In genomic region chr2:226552571-226553285, GRCh38 we compare ENCODE assay signal across 19 cellular contexts.
A peak's percentile ranks its signal among the peaks of the same experiment; 100 is the strongest.
DNase-seq lines count a peak whose midpoint lies in the region; ATAC-seq and TF ChIP-seq lines count a peak whose summit lies in the region.
"Had no signal": no experiment of that assay in that cellular context is flagged by ENCODE, and none has a peak within 500 bp of the region (broad histone marks: within the 10 kb centered on the region; RNA-seq: fewer than 3 reads in every experiment).

No MANE protein-coding gene starts in this region.

- peak overlapping the region; percentile 72; the same call in 1 of the 2 replicates for H3K18ac ChIP-seq in IMR-90 (ENCODE audit: low read depth, low read length)

- H2BK15ac ChIP-seq in IMR-90 (ENCODE audit: low read depth, low read length), result peak overlapping the region; percentile 65; the same call in 2 of the 3 replicates

- H2BK20ac ChIP-seq in IMR-90 (ENCODE audit: low read depth, low read length), result peak overlapping the region; percentile 77

- no peak overlapping the region; the same call in 1 of the 2 replicates for H3K14ac ChIP-seq in IMR-90 (replicated peaks; ENCODE audit: low read depth, low read length)

- TF ChIP-seq CTCF in IMR-90 (conservative IDR thresholded peaks at IDR 0.05; ENCODE audit: low read depth, low read length) (no peak), smooth muscle cell (IDR thresholded peaks at IDR 0.05; ENCODE audit: borderline replicate concordance, insufficient read depth, poor library complexity, severe bottlenecking) (no peak), ascending aorta (IDR thresholded peaks at IDR 0.05) (no peak)

- no peaks in the 10 kb centered on the region for H3K36me3 ChIP-seq in IMR-90 (ENCODE audit: control insufficient read depth, insufficient read depth, low read length)
- no peaks in the 10 kb centered on the region for H3K36me3 ChIP-seq in adipocyte (ENCODE audit: control insufficient read depth, insufficient read depth, low read length, severe bottlenecking)
- no peaks in the 10 kb centered on the region for H3K36me3 ChIP-seq in smooth muscle cell (ENCODE audit: low read depth)
- H3K36me3 ChIP-seq in ascending aorta, result no peaks in the 10 kb centered on the region

- no peak for ATAC-seq in IMR-90 (ENCODE audit: low read depth)

- no TSS peak for BruUV-seq in IMR-90 (replicated peaks; lab: Mats Ljungman, UMichigan)

- dilution Hi-C loops in IMR-90 (cut with HindIII; ENCODE audit: low sequenced_read_pairs, unreplicated experiment), result no loop called here

- no peaks in the 10 kb centered on the region for H4K20me1 ChIP-seq in IMR-90 (ENCODE audit: insufficient read depth, low read length)
- H4K20me1 ChIP-seq in smooth muscle cell (ENCODE audit: low read depth), result no peaks in the 10 kb centered on the region

- no peak overlapping the region for H3K4me3 ChIP-seq in IMR-90 (ENCODE audit: insufficient read depth, low read depth, low read length)
- H3K4me3 ChIP-seq in adipocyte (ENCODE audit: low read length), result no peak overlapping the region
- H3K4me3 ChIP-seq in smooth muscle cell, result no peak overlapping the region
- no peak overlapping the region for H3K4me3 ChIP-seq in ascending aorta
- H3K4me3 ChIP-seq: PC-9 had no signal

- H2BK120ac ChIP-seq in IMR-90 (ENCODE audit: low read depth, low read length), result peak overlapping the region; percentile 14; the same call in 1 of the 2 replicates

- H3K4me2 ChIP-seq in IMR-90 (ENCODE audit: low read depth, low read length) (no peak overlapping the region), smooth muscle cell (no peak overlapping the region)
- H3K4me2 ChIP-seq: PC-9, SK-N-SH had no signal

- POLR2A ChIA-PET in IMR-90 (lab: Charles Lee; ENCODE audit: unreplicated experiment), result no interaction called here

- DNase-seq in IMR-90 (no peak), adipocyte (ENCODE audit: low read depth) (peak; percentile 57), islet precursor cell (peak; percentile 63), smooth muscle cell (lab: John Stamatoyannopoulos, UW; ENCODE audit: unreplicated experiment) (no peak), SW480 (ENCODE audit: low spot score) (no peak), ascending aorta (ENCODE audit: low spot score in 2 of 2) (no peak)
- no peak for DNase-seq in effector CD8-positive, alpha-beta T cell (lab: John Stamatoyannopoulos, UW)
- DNase-seq: CD4-positive, CD25-positive, alpha-beta regulatory T cell; DMS 273 treated with DMSO at 0.1 percent for 48 hours; DND-41; Kasumi-1; NCI-H1694; NCI-H2081; NCI-H446; NCI-H69; RPMI8226; SHP77 treated with DMSO at 0.1 percent for 48 hours; SK-N-SH had no signal

- H4K8ac ChIP-seq in IMR-90 (ENCODE audit: low read depth in 2 of 2, low read length in 2 of 2), result 0 out of 4 replicates have a peak overlapping the region, but pooled peaks of 1 of the 2 experiments have one; percentile 5

- H3K79me2 ChIP-seq in smooth muscle cell (ENCODE audit: low read depth), result no peaks in the 10 kb centered on the region

- H3K9ac ChIP-seq in IMR-90 (ENCODE audit: low read depth, low read length), result no peak overlapping the region
- no peak overlapping the region for H3K9ac ChIP-seq in adipocyte (ENCODE audit: low read length)
- no peak overlapping the region for H3K9ac ChIP-seq in smooth muscle cell (ENCODE audit: low read depth)
- H3K9ac ChIP-seq: SK-N-SH had no signal

- H3K27ac ChIP-seq in IMR-90 (ENCODE audit: insufficient read depth, low read length) (no peak overlapping the region), smooth muscle cell (ENCODE audit: low read depth) (no peak overlapping the region), ascending aorta (no peak overlapping the region)
- H3K27ac ChIP-seq: PC-9 had no signal

- intact Hi-C loops in IMR-90 (cut with micrococcal nuclease), result no loop called here
- intact Hi-C loops in ascending aorta (cut with DNase I), result no loop called here

- no peak overlapping the region for H2AK9ac ChIP-seq in IMR-90 (replicated peaks; ENCODE audit: low read depth, low read length, poor library complexity)

- peak overlapping the region; percentile 27; the same call in 1 of the 2 replicates for H2AK5ac ChIP-seq in IMR-90 (ENCODE audit: low read depth, low read length)

- in situ Hi-C loops in IMR-90 (cut with MboI; ENCODE audit: low sequenced_read_pairs), result no loop called here

- peak overlapping the region; percentile 45; the same call in 1 of the 2 replicates for H3K23ac ChIP-seq in IMR-90 (ENCODE audit: low read depth, low read length)

- CTCF ChIA-PET in IMR-90 (lab: Yijun Ruan, JAX), result interaction anchor here (0.7 kb wide), 2 partner anchors 210 to 234 kb away, joined by 3 read pairs; no protein-coding TSS in a partner anchor

- TF ChIP-seq RAD21 in IMR-90 (IDR thresholded peaks at IDR 0.05; ENCODE audit: low read length), result no peak

- H4K91ac ChIP-seq in IMR-90 (ENCODE audit: insufficient read depth, low read depth, low read length), result peak overlapping the region; percentile 52; the same call in 1 of the 2 replicates

- H2AFZ ChIP-seq in IMR-90 (replicated peaks; ENCODE audit: low read length, poor library complexity) (no peak overlapping the region), smooth muscle cell (ENCODE audit: low read depth) (peak overlapping the region; percentile 7)
- H2AFZ ChIP-seq: PC-9 had no signal

- H3K4me1 ChIP-seq in IMR-90 (ENCODE audit: control insufficient read depth, insufficient read depth, low read length) (peaks cover 5% of the 10 kb centered on the region; the same call in 1 of the 2 replicates), adipocyte (ENCODE audit: control insufficient read depth, insufficient read depth, low read length) (peaks cover 4% of the 10 kb centered on the region), smooth muscle cell (ENCODE audit: low read depth) (no peaks in the 10 kb centered on the region), ascending aorta (no peaks in the 10 kb centered on the region)

- H4K5ac ChIP-seq in IMR-90 (ENCODE audit: low read depth, low read length), result 0 out of 2 replicates have a peak overlapping the region, but pooled peaks have one; percentile 54

- no peak overlapping the region for H3K56ac ChIP-seq in IMR-90 (ENCODE audit: extremely low read depth, insufficient read depth, low read length)

- no peak for TF ChIP-seq POLR2A in IMR-90 (IDR thresholded peaks at IDR 0.05; ENCODE audit: low read depth, low read length)

- no peaks in the 10 kb centered on the region for H3K79me1 ChIP-seq in IMR-90 (ENCODE audit: low read depth in 1 of 2, low read length in 2 of 2)

- H3K9me1 ChIP-seq in IMR-90 (ENCODE audit: insufficient read depth, low read length), result peaks cover 3% of the 10 kb centered on the region

- no CpG with 5 or more reads among the region's 5 CpGs for WGBS in IMR-90 (ENCODE audit: extremely low coverage in 2 of 2, insufficient read length in 1 of 2), 2 experiments
- 59% methylated on average over 5 of the region's 5 CpGs for WGBS in smooth muscle cell (ENCODE audit: low lambda C conversion rate)

- H3K27me3 ChIP-seq in IMR-90 (ENCODE audit: control insufficient read depth, insufficient read depth, low read length) (no peaks in the 10 kb centered on the region), adipocyte (replicated peaks; ENCODE audit: control insufficient read depth, insufficient read depth, low read length) (no peaks in the 10 kb centered on the region), smooth muscle cell (ENCODE audit: low read depth) (no peaks in the 10 kb centered on the region), ascending aorta (no peaks in the 10 kb centered on the region)

- H2BK5ac ChIP-seq in IMR-90 (ENCODE audit: low read depth, low read length, poor library complexity, severe bottlenecking), result no peak overlapping the region

- H3K9me3 ChIP-seq in IMR-90 (ENCODE audit: control insufficient read depth, insufficient read depth, low read length) (no peaks in the 10 kb centered on the region), adipocyte (ENCODE audit: control insufficient read depth, low read length) (no peaks in the 10 kb centered on the region), smooth muscle cell (replicated peaks; ENCODE audit: low read depth) (no peaks in the 10 kb centered on the region), ascending aorta (no peaks in the 10 kb centered on the region)
- H3K9me3 ChIP-seq: SK-N-SH had no signal

- H3F3A ChIP-seq in smooth muscle cell (ENCODE audit: low read depth), result no peaks in the 10 kb centered on the region

- peak overlapping the region; percentile 71 for H3K4ac ChIP-seq in IMR-90 (ENCODE audit: low read depth, low read length)

TF ChIP-seq in IMR-90, 13 proteins besides CTCF, POLR2A, EP300 and RAD21 (continues in another document):
- TF ChIP-seq MXI1 (IDR thresholded peaks at IDR 0.05; ENCODE audit: borderline replicate concordance, low read depth, low read length) (no peak), CEBPB (IDR thresholded peaks at IDR 0.05; ENCODE audit: low read depth, low read length) (no peak), MAZ (IDR thresholded peaks at IDR 0.05; ENCODE audit: borderline replicate concordance, low read depth, low read length) (no peak), CHD1 (IDR thresholded peaks at IDR 0.05; ENCODE audit: low read depth, low read length) (no peak), FOS (IDR thresholded peaks at IDR 0.05; ENCODE audit: low read depth, low read length) (no peak), NFE2L2 (IDR thresholded peaks at IDR 0.05; ENCODE audit: low read depth, low read length) (no peak), RFX5 (IDR thresholded peaks at IDR 0.05; ENCODE audit: low read depth, low read length) (no peak), SMC3 (IDR thresholded peaks at IDR 0.05; ENCODE audit: low read depth, low read length) (no peak), BHLHE40 (IDR thresholded peaks at IDR 0.05; ENCODE audit: low read depth, low read length) (no peak), RCOR1 (IDR thresholded peaks at IDR 0.05; ENCODE audit: insufficient replicate concordance, low read length) (no peak), ELK1 (IDR thresholded peaks at IDR 0.05; ENCODE audit: borderline replicate concordance, low read depth, low read length) (no peak), MAFK (IDR thresholded peaks at IDR 0.05; ENCODE audit: low read depth, low read length) (no peak)

Comparison
In these comparisons a context has a peak if more than half of its experiments do, and no peak if none do; other contexts are left out.
1. DNase-seq: peak in adipocyte (single experiment) and islet precursor cell (single experiment); none in IMR-90 (single experiment), smooth muscle cell (single experiment), effector CD8-positive, alpha-beta T cell (single experiment), SW480 (single experiment) and ascending aorta (0 of 2).